8 cellular contexts compared by ENCODE assay signal in genomic region chr14:56579345-56580316, GRCh38. TPM values are rescaled to one million over a fixed set of nuclear protein-coding genes. Genes with fewer than 3 reads are reported as not detected.
DNase-seq lines count a peak whose midpoint lies in the region; ATAC-seq and TF ChIP-seq lines count a peak whose summit lies in the region.

Gene TMEM260 (plus strand): TSS chr14:56579798. CDS start chr14:56579915, 117 bp downstream.

- H3K9ac ChIP-seq in OCI-LY1 (ENCODE audit: low read length) = peak within 1 kb of the TSS; percentile 93

- H3K9me3 ChIP-seq in OCI-LY1 (ENCODE audit: low read length) = no peaks in the 10 kb centered on the region
- no peaks in the 10 kb centered on the region for H3K9me3 ChIP-seq in mononuclear cell (ENCODE audit: low read depth, low read length)

- peaks cover 31% of the 10 kb centered on the region for H3K79me2 ChIP-seq in OCI-LY1 (ENCODE audit: insufficient read depth, low read length)

- no peaks in the 10 kb centered on the region for H3F3A ChIP-seq in OCI-LY1 (ENCODE audit: insufficient read depth, low read length)

- peak within 1 kb of the TSS; percentile 100 for H3K4me2 ChIP-seq in OCI-LY1 (ENCODE audit: low read length)

- peak within 1 kb of the TSS; percentile 77 for H2AFZ ChIP-seq in OCI-LY1 (ENCODE audit: low read length)

- no peaks in the 10 kb centered on the region for H4K20me1 ChIP-seq in OCI-LY1 (ENCODE audit: insufficient read depth, low read length)

- ATAC-seq in GM21515 (IDR thresholded peaks at IDR 0.05; ENCODE audit: unreplicated experiment) = peak; percentile 91

- H3K9me2 ChIP-seq in OCI-LY1 (ENCODE audit: low read depth, low read length) = no peaks in the 10 kb centered on the region

- TF ChIP-seq CTCF in OCI-LY1 (IDR thresholded peaks at IDR 0.05; ENCODE audit: low read length) (peak; percentile 78), epithelial cell of esophagus (IDR thresholded peaks at IDR 0.05; ENCODE audit: insufficient read depth, low read depth, low read length, missing control alignments) (peak; percentile 93)

- peak within 1 kb of the TSS; percentile 57 for H3K27ac ChIP-seq in OCI-LY1 (ENCODE audit: low read depth, low read length, poor library complexity, severe bottlenecking)

- H3K4me1 ChIP-seq in OCI-LY1 (ENCODE audit: insufficient read depth, low read length, severe bottlenecking) (peaks cover 25% of the 10 kb centered on the region), mononuclear cell (ENCODE audit: insufficient read depth, low read length) (peaks cover 25% of the 10 kb centered on the region)

- H3K4me3 ChIP-seq in OCI-LY1 (ENCODE audit: low read depth, low read length, poor library complexity, severe bottlenecking) (peak within 1 kb of the TSS; percentile 97), epithelial cell of esophagus (ENCODE audit: low read length) (peak within 1 kb of the TSS; percentile 68), mononuclear cell (ENCODE audit: low read length) (peak within 1 kb of the TSS; percentile 94)

- no peaks in the 10 kb centered on the region for H3K36me3 ChIP-seq in OCI-LY1 (ENCODE audit: insufficient read depth, low read length)

- DNase-seq in DMS114 treated with DMSO at 0.1 percent for 48 hours (lab: John Stamatoyannopoulos, UW; ENCODE audit: unreplicated experiment) (peak; percentile 71), HuH-7 (ENCODE audit: low spot score) (peak; percentile 78), activated T-cell treated with anti-CD3 and anti-CD28 coated beads for 1 hour (ENCODE audit: low read depth) (peak; percentile 88), epithelial cell of esophagus (ENCODE audit: low read depth) (peak; percentile 90)
- DNase-seq in stimulated activated CD8-positive, alpha-beta memory T cell treated with anti-CD3 and anti-CD28 coated beads, Interleukin-4, amount 100 ng/mL, for 1 hour (ENCODE audit: low read depth in 2 of 2, low spot score in 1 of 2) = peak; percentile 74 to 85

- H3K27me3 ChIP-seq in OCI-LY1 (ENCODE audit: insufficient read depth, low read length) = no peaks in the 10 kb centered on the region
- peaks cover 4% of the 10 kb centered on the region for H3K27me3 ChIP-seq in mononuclear cell (ENCODE audit: insufficient read depth, low read length)

RNA-seq across cellular contexts. Expression of gene TMEM260, which starts in this region (rescaled TPM):
- 11.4 TPM for total RNA-seq in mononuclear cell

Comparison
In these comparisons a context has a peak if more than half of its experiments do, and no peak if none do; other contexts are left out.
1. Peak in every context shown above with its lines: DNase-seq, ATAC-seq, H3K4me3 ChIP-seq and H3K27ac ChIP-seq.